In genomic region chr12:120079352-120080042, GRCh38 we compare ENCODE assay signal across 14 cellular contexts. TPM values are rescaled to one million over a fixed set of nuclear protein-coding genes. Genes with fewer than 3 reads are reported as not detected.
DNase-seq lines count a peak whose midpoint lies in the region; ATAC-seq and TF ChIP-seq lines count a peak whose summit lies in the region.
"Had no signal": no experiment of that assay in that cellular context is flagged by ENCODE, and none has a peak within 500 bp of the region (broad histone marks: within the 10 kb centered on the region; RNA-seq: fewer than 3 reads in every experiment).

No MANE protein-coding gene starts in this region.

- peaks cover 3% of the 10 kb centered on the region for H3K27me3 Mint-ChIP-seq in type B pancreatic cell
- H3K27me3 Mint-ChIP-seq: B cell had no signal

- ATAC-seq in gastroesophageal sphincter, result no peak

- H3K9me3 ChIP-seq in left ventricle myocardium inferior (replicated peaks), result no peaks in the 10 kb centered on the region
- H3K9me3 ChIP-seq in gastroesophageal sphincter, result no peaks in the 10 kb centered on the region
- H3K9me3 ChIP-seq in SJCRH30 (replicated peaks), result no peaks in the 10 kb centered on the region
- H3K9me3 ChIP-seq: right lobe of liver, SJSA1, transverse colon had no signal

- peaks cover 14% of the 10 kb centered on the region for H3K4me1 Mint-ChIP-seq in type B pancreatic cell (ENCODE audit: unreplicated experiment)

- H3K36me3 ChIP-seq in left ventricle myocardium inferior (no peaks in the 10 kb centered on the region), gastroesophageal sphincter (no peaks in the 10 kb centered on the region), SJCRH30 (no peaks in the 10 kb centered on the region)
- H3K36me3 ChIP-seq: right lobe of liver, SJSA1, transverse colon had no signal

- H3K4me3 Mint-ChIP-seq in type B pancreatic cell, result no peak overlapping the region
- H3K4me3 Mint-ChIP-seq: B cell had no signal

- TF ChIP-seq CTCF in left ventricle myocardium inferior (IDR thresholded peaks at IDR 0.05; ENCODE audit: borderline replicate concordance) (no peak), type B pancreatic cell (conservative IDR thresholded peaks at IDR 0.05) (no peak), gastroesophageal sphincter (IDR thresholded peaks at IDR 0.05) (no peak)

- H3K27ac Mint-ChIP-seq in type B pancreatic cell, result peak overlapping the region; percentile 71
- H3K27ac Mint-ChIP-seq: B cell had no signal

- no peaks in the 10 kb centered on the region for H3K36me3 Mint-ChIP-seq in type B pancreatic cell

- TF ChIP-seq EP300 in gastroesophageal sphincter (IDR thresholded peaks at IDR 0.05), result no peak

- H3K27ac ChIP-seq in left ventricle myocardium inferior (replicated peaks) (peak overlapping the region; percentile 3), gastroesophageal sphincter (no peak overlapping the region), SJCRH30 (no peak overlapping the region)
- H3K27ac ChIP-seq: right lobe of liver, SJSA1, transverse colon had no signal

- intact Hi-C loops in left ventricle myocardium inferior (cut with micrococcal nuclease) (no loop called here), cardiac septum (cut with DNase I) (no loop called here)

- H3K9me3 Mint-ChIP-seq in type B pancreatic cell, result no peaks in the 10 kb centered on the region

- no peak for TF ChIP-seq POLR2A in gastroesophageal sphincter (IDR thresholded peaks at IDR 0.05)

- DNase-seq in left ventricle myocardium inferior (no peak), cardiac septum (ENCODE audit: low spot score) (no peak), SW480 (ENCODE audit: low spot score) (peak; percentile 11), glomerular visceral epithelial cell (ENCODE audit: extremely low spot score) (peak; percentile 9), type B pancreatic cell (ENCODE audit: extremely low spot score, unreplicated experiment) (no peak), NCI-H1417 (lab: John Stamatoyannopoulos, UW) (no peak), SJCRH30 (no peak)
- DNase-seq: effector memory CD4-positive, alpha-beta T cell; NCI-H510A; transverse colon had no signal

- H3K27me3 ChIP-seq in left ventricle myocardium inferior (ENCODE audit: low read depth), result peaks cover 14% of the 10 kb centered on the region
- H3K27me3 ChIP-seq in gastroesophageal sphincter, result peaks cover 10% of the 10 kb centered on the region
- no peaks in the 10 kb centered on the region for H3K27me3 ChIP-seq in SJCRH30
- H3K27me3 ChIP-seq: right lobe of liver, SJSA1, transverse colon had no signal

- 43 to 46% methylated on average over 4 to 7 of the region's 7 CpGs for WGBS in gastroesophageal sphincter (ENCODE audit: low coverage in 1 of 2), 2 donors

- H3K4me1 ChIP-seq in left ventricle myocardium inferior (peaks cover 5% of the 10 kb centered on the region), gastroesophageal sphincter (no peaks in the 10 kb centered on the region), SJCRH30 (no peaks in the 10 kb centered on the region)
- H3K4me1 ChIP-seq: right lobe of liver, SJSA1 had no signal

- H3K4me3 ChIP-seq in left ventricle myocardium inferior (no peak overlapping the region), gastroesophageal sphincter (no peak overlapping the region), SJCRH30 (no peak overlapping the region)
- H3K4me3 ChIP-seq: right lobe of liver, SJSA1, transverse colon had no signal

RNA-seq across cellular contexts. Expression of gene RAB35, which starts 37.1 kb away (rescaled TPM):
- total RNA-seq in left ventricle myocardium inferior (21.9 TPM), cardiac septum (33.0 TPM), type B pancreatic cell (ENCODE audit: low replicate concordance) (42.3 and 47.1 TPM in 2 replicates), gastroesophageal sphincter (10 to 100 TPM; 37.5 to 42.3 (median 41.7) TPM)
- 25.4 and 27.6 TPM in 2 replicates for total RNA-seq in SJCRH30 (2014; rRNA removed; shearing (Covaris generic))

Comparison
In these comparisons a context has a peak if more than half of its experiments do, and no peak if none do; other contexts are left out.
1. DNase-seq: peak in SW480 (single experiment) and glomerular visceral epithelial cell (single experiment); none in left ventricle myocardium inferior (single experiment), cardiac septum (single experiment), type B pancreatic cell (single experiment), NCI-H1417 (0 of 3) and SJCRH30 (0 of 2).